Comparison of ENCODE assay signal across 3 cellular contexts in genomic region chr16:3608069-3608468, GRCh38.
TF ChIP-seq lines count a peak whose summit lies in the region.

No MANE protein-coding gene starts in this region.

TF ChIP-seq in liver, 16 proteins besides CTCF, POLR2A, EP300 and RAD21:
- TF ChIP-seq RXRA (IDR thresholded peaks at IDR 0.05): peak in 1 of 2 donors; percentile 10
- TF ChIP-seq EGR1 (IDR thresholded peaks at IDR 0.05; ENCODE audit: low read depth in 2 of 2): no peak

TF ChIP-seq in HepG2, 621 proteins besides CTCF, POLR2A, EP300 and RAD21 (continues in another document):
- TF ChIP-seq EHMT2 (IDR thresholded peaks at IDR 0.05; ENCODE audit: borderline replicate concordance, low read depth, low read length): no peak
- TF ChIP-seq IRF9 (CRISPR knock-in tag; IDR thresholded peaks at IDR 0.05; ENCODE audit: borderline replicate concordance): no peak
- TF ChIP-seq TBL1XR1 (IDR thresholded peaks at IDR 0.05; ENCODE audit: borderline replicate concordance, low read length, partially characterized antibody): no peak
- no peak for TF ChIP-seq ZNF281 (CRISPR knock-in tag; IDR thresholded peaks at IDR 0.05; ENCODE audit: borderline replicate concordance)
- TF ChIP-seq CBX5 (CRISPR knock-in tag; IDR thresholded peaks at IDR 0.05; ENCODE audit: borderline replicate concordance): no peak
- no peak for TF ChIP-seq RXRB (CRISPR knock-in tag; IDR thresholded peaks at IDR 0.05; ENCODE audit: borderline replicate concordance)
- TF ChIP-seq ZBTB10 (CRISPR knock-in tag; IDR thresholded peaks at IDR 0.05; ENCODE audit: borderline replicate concordance): no peak
- no peak for TF ChIP-seq ZFP36 (IDR thresholded peaks at IDR 0.05; ENCODE audit: borderline replicate concordance, low read depth, low read length, partially characterized antibody)
- TF ChIP-seq HNF4G (IDR thresholded peaks at IDR 0.05; ENCODE audit: borderline replicate concordance, low read depth, low read length): no peak
- TF ChIP-seq HNF4G (CRISPR knock-in tag; IDR thresholded peaks at IDR 0.05; ENCODE audit: borderline replicate concordance, low read depth): no peak
- TF ChIP-seq ZSCAN30 (CRISPR knock-in tag; IDR thresholded peaks at IDR 0.05): no peak
- no peak for TF ChIP-seq KMT2A (CRISPR knock-in tag; IDR thresholded peaks at IDR 0.05)
- no peak for TF ChIP-seq TMF1 (CRISPR knock-in tag; IDR thresholded peaks at IDR 0.05; ENCODE audit: low read depth)
- no peak for TF ChIP-seq KDM3A (CRISPR knock-in tag; IDR thresholded peaks at IDR 0.05; ENCODE audit: low read depth)
- TF ChIP-seq ZNF766 (CRISPR knock-in tag; IDR thresholded peaks at IDR 0.05; ENCODE audit: borderline replicate concordance): no peak
- no peak for TF ChIP-seq ZNF512B (CRISPR knock-in tag; IDR thresholded peaks at IDR 0.05; ENCODE audit: borderline replicate concordance)

TF ChIP-seq in K562, 482 proteins besides CTCF, POLR2A, EP300 and RAD21:
- TF ChIP-seq ZNF551 (CRISPR knock-in tag; IDR thresholded peaks at IDR 0.05) (no peak), ZNF282 (CRISPR knock-in tag; IDR thresholded peaks at IDR 0.05) (no peak), CREB3 (tag; conservative IDR thresholded peaks at IDR 0.05; ENCODE audit: low read depth) (no peak), SNAPC5 (CRISPR knock-in tag; IDR thresholded peaks at IDR 0.05) (no peak), ZBTB40 (IDR thresholded peaks at IDR 0.05) (peak; percentile 85), ZBTB40 (CRISPR knock-in tag; IDR thresholded peaks at IDR 0.05) (peak; percentile 76), SETDB1 (IDR thresholded peaks at IDR 0.05; ENCODE audit: low read length) (no peak), ZBTB7A (IDR thresholded peaks at IDR 0.05; ENCODE audit: borderline replicate concordance, control insufficient read depth, low read depth, low read length) (no peak), JUND (IDR thresholded peaks at IDR 0.05; ENCODE audit: borderline replicate concordance, low read depth, low read length) (no peak), JUND (tag; IDR thresholded peaks at IDR 0.05; ENCODE audit: borderline replicate concordance, low read depth, low read length) (no peak), ZC3H11A (IDR thresholded peaks at IDR 0.05; ENCODE audit: low read depth, low read length) (no peak), MEIS2 (IDR thresholded peaks at IDR 0.05; ENCODE audit: partially characterized antibody) (peak; percentile 8), HINFP (tag; conservative IDR thresholded peaks at IDR 0.05; ENCODE audit: low read depth) (no peak), ZFPM2 (CRISPR knock-in tag; IDR thresholded peaks at IDR 0.05) (no peak), ZNF431 (CRISPR knock-in tag; IDR thresholded peaks at IDR 0.05) (no peak), HNRNPLL (IDR thresholded peaks at IDR 0.05; ENCODE audit: low read depth, low read length, poor library complexity, severe bottlenecking) (no peak), POU5F1 (IDR thresholded peaks at IDR 0.05; ENCODE audit: borderline replicate concordance, low read depth, low read length, partially characterized antibody) (no peak), NFIC (IDR thresholded peaks at IDR 0.05) (peak; percentile 41; the same call in 1 of the 2 replicates)
TF ChIP-seq in K562: peak in this region for 3.
